In the genomic region with DNA sequence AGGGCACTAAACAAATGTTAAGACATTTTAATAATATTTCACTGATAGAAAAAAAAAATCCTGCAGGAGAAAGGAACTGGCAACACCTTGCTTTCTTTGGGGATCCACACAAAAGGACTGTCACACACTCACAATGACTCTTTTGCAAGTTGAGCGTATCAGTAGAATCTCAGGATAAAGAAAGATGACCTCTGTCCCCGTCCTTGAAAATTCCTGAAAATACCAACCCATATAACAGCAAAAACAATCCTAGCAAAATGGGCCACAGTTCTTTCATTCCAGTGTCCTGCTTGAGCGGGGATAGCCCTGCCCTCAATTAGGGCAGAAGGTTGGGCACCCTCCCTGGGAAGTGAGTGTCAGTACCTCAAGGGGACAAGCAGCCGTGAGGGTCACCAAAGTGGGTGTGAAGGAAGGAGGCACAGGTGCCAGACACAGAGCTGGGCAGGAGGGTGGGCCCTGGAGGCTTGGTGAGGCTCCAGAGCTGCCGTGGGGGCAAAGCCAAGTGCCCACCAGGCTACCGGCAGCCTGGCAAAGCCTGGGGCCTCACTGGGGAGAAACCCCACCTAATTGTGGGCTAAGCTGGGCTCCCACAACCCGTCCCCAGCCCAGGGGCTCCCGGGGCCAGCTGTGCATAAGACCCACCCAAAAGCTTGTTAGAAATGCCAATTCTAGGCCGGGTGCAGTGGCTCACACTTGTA, we compare ENCODE assay signal across 19 cellular contexts. TPM values are rescaled to one million over a fixed set of nuclear protein-coding genes. Genes with fewer than 3 reads are reported as not detected.
"Had no signal": no experiment of that assay in that cellular context is flagged by ENCODE, and none has a peak within 500 bp of the region (broad histone marks: within the 10 kb centered on the region; RNA-seq: fewer than 3 reads in every experiment).

No MANE protein-coding gene starts in this region.

- ATAC-seq: activated naive CD4-positive, alpha-beta T cell treated with anti-CD3 and anti-CD28 coated beads, Interleukin-2, amount 50 U/mL, for 72 hours; activated T-cell treated with anti-CD3 and anti-CD28 coated beads, Interleukin-2, amount 50 U/mL, for 4 hours; body of pancreas; left lobe of liver; right cardiac atrium; stimulated activated memory B cell treated with anti-CD40 and anti-IgM and Interleukin-4, amounts not matched to agents 10 μg/mL and 1 μg/mL and 100 μg/mL, for 72 hours had no signal

- H3K4me3 ChIP-seq: body of pancreas, esophagus muscularis mucosa, smooth muscle cell had no signal

- H3K36me3 Mint-ChIP-seq: stimulated activated memory B cell treated with anti-CD40 and anti-IgM and Interleukin-4, amounts not matched to agents 10 μg/mL and 1 μg/mL and 100 μg/mL, for 72 hours had no signal

- H3K27ac Mint-ChIP-seq: activated naive CD4-positive, alpha-beta T cell treated with anti-CD3 and anti-CD28 coated beads, Interleukin-2, amount 50 U/mL, for 72 hours; stimulated activated memory B cell treated with anti-CD40 and anti-IgM and Interleukin-4, amounts not matched to agents 10 μg/mL and 1 μg/mL and 100 μg/mL, for 72 hours had no signal

- H3K9me3 ChIP-seq: body of pancreas, esophagus muscularis mucosa had no signal

- H3K9me3 Mint-ChIP-seq: activated naive CD4-positive, alpha-beta T cell treated with anti-CD3 and anti-CD28 coated beads, Interleukin-2, amount 50 U/mL, for 72 hours; activated T-cell treated with anti-CD3 and anti-CD28 coated beads, Interleukin-2, amount 50 U/mL, for 4 hours; stimulated activated memory B cell treated with anti-CD40 and anti-IgM and Interleukin-4, amounts not matched to agents 10 μg/mL and 1 μg/mL and 100 μg/mL, for 72 hours had no signal

- DNase-seq: activated CD4-positive, alpha-beta T cell treated with anti-CD3 and anti-CD28 coated beads, Interleukin-2, amount 50 U/mL, for 48 hours; activated CD4-positive, CD25-positive, alpha-beta regulatory T cell treated with anti-CD3 and anti-CD28 coated beads, Interleukin-2, amount 50 U/mL, for 72 hours; activated effector memory CD4-positive, alpha-beta T cell treated with anti-CD3 and anti-CD28 coated beads, Interleukin-2, amount 50 U/mL, for 16 hours; activated T-cell treated with anti-CD3 and anti-CD28 coated beads, Interleukin-2, amount 50 U/mL, for 4 hours; amniotic stem cell; body of pancreas; cerebellar nuclear complex; dermis blood vessel endothelial cell; foreskin fibroblast; head of caudate nucleus; SW 1271; trophoblast cell had no signal

- H3K27ac ChIP-seq: body of pancreas had no signal

- H3K4me3 Mint-ChIP-seq: activated T-cell treated with anti-CD3 and anti-CD28 coated beads, Interleukin-2, amount 50 U/mL, for 4 hours; stimulated activated memory B cell treated with anti-CD40 and anti-IgM and Interleukin-4, amounts not matched to agents 10 μg/mL and 1 μg/mL and 100 μg/mL, for 72 hours had no signal

- H3K36me3 ChIP-seq: esophagus muscularis mucosa had no signal

- FAIRE-seq: endometrium had no signal

RNA-seq across cellular contexts. Expression of a gene that starts 2.8 kb away (rescaled TPM):
- total RNA-seq: activated naive CD4-positive, alpha-beta T cell treated with anti-CD3 and anti-CD28 coated beads, Interleukin-2, amount 50 U/mL, for 72 hours; dermis blood vessel endothelial cell had no signal

RNA-seq across cellular contexts. Expression of a gene that starts 32.9 kb away (rescaled TPM):
- total RNA-seq: activated T-cell treated with anti-CD3 and anti-CD28 coated beads, Interleukin-2, amount 50 U/mL, for 4 hours; body of pancreas; dermis blood vessel endothelial cell; left lobe of liver; smooth muscle cell had no signal
